23 cellular contexts compared by ENCODE assay signal in the genomic region with DNA sequence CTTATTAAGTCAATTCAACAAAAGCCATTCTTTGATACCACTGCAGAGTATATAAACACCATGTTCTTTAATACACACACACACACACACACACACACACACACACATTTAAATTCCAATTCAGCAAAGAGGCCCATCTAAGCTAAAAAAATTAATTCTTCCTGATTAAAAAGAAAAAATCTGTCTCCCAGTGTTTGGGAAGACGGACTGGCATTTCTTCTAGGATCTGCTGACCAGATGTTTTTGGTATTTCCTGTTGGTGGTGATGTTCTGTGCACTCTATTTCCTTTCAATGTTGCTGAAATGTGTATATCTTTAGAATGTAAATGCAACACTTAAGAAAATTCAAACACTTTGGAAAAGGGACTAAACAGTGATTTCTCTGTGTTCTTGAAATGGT.
A peak's percentile ranks its signal among the peaks of the same experiment; 100 is the strongest.
DNase-seq lines count a peak whose midpoint lies in the region; ATAC-seq, FAIRE-seq and TF ChIP-seq lines count a peak whose summit lies in the region.
"Had no signal": no experiment of that assay in that cellular context is flagged by ENCODE, and none has a peak within 500 bp of the region (broad histone marks: within the 10 kb centered on the region; RNA-seq: fewer than 3 reads in every experiment).

No MANE protein-coding gene starts in this region.

- H3K79me2 ChIP-seq in endothelial cell of umbilical vein (ENCODE audit: control insufficient read depth, insufficient read depth, low read length) = no peaks in the 10 kb centered on the region

- no peaks in the 10 kb centered on the region for H3K27me3 ChIP-seq in endothelial cell of umbilical vein (ENCODE audit: control insufficient read depth in 2 of 2, insufficient read depth in 2 of 2, low read length in 2 of 2)

- DNase-seq in AG20443 (ENCODE audit: low spot score) (peak; percentile 6), HFFc6 (no peak), endothelial cell of umbilical vein (ENCODE audit: low read depth, low spot score) (no peak), fibroblast of villous mesenchyme (ENCODE audit: low read depth) (peak; percentile 14), middle frontal gyrus (ENCODE audit: extremely low spot score, low spot score) (no peak), SW480 (ENCODE audit: low spot score) (no peak)
- no peak for DNase-seq in activated T-cell treated with anti-CD3 and anti-CD28 coated beads, Interleukin-2, amount 50 U/mL, for 24 hours
- DNase-seq: DMS53, KBM-7, MM.1S, NCI-H1048, NCI-H1417 treated with DMSO at 0.1 percent for 48 hours, NCI-H187 treated with DMSO at 0.1 percent for 48 hours, NCI-H2227 treated with DMSO at 0.1 percent for 48 hours, NCI-H510A treated with DMSO at 0.1 percent for 48 hours, NCI-H748 treated with DMSO at 0.1 percent for 48 hours, SHP77 treated with DMSO at 0.1 percent for 48 hours had no signal

- H4K20me1 ChIP-seq in endothelial cell of umbilical vein (replicated peaks; ENCODE audit: control insufficient read depth, extremely low read depth, insufficient read depth, low read length) = no peaks in the 10 kb centered on the region

- no peak overlapping the region for H2AFZ ChIP-seq in endothelial cell of umbilical vein (ENCODE audit: low read depth, low read length)

- no peak for ATAC-seq in HG03457 (IDR thresholded peaks at IDR 0.05; ENCODE audit: unreplicated experiment)
- ATAC-seq: HepG2 had no signal

- POLR2A ChIA-PET in endothelial cell of umbilical vein (lab: Charles Lee) = no interaction called here

- no peaks in the 10 kb centered on the region; the same call in 1 of the 2 replicates for H3K27me3 Mint-ChIP-seq in HFFc6 (ENCODE audit: insufficient read depth)
- peaks cover 22% of the 10 kb centered on the region for H3K27me3 Mint-ChIP-seq in activated T-cell treated with anti-CD3 and anti-CD28 coated beads, Interleukin-2, amount 50 U/mL, for 24 hours
- H3K27me3 Mint-ChIP-seq: B cell had no signal

- H3K4me1 Mint-ChIP-seq in HFFc6 (ENCODE audit: low read depth) = peaks cover 60% of the 10 kb centered on the region
- H3K4me1 Mint-ChIP-seq in activated T-cell treated with anti-CD3 and anti-CD28 coated beads, Interleukin-2, amount 50 U/mL, for 24 hours (ENCODE audit: low read depth) = no peaks in the 10 kb centered on the region
- H3K4me1 Mint-ChIP-seq: B cell, CD14-positive monocyte had no signal

- dilution Hi-C loops in endothelial cell of umbilical vein (cut with MboI; ENCODE audit: extremely low pct_ligation_motif_present, low sequenced_read_pairs) = no loop called here

- no peaks in the 10 kb centered on the region for H3K4me1 ChIP-seq in endothelial cell of umbilical vein (ENCODE audit: control insufficient read depth, extremely low read depth, insufficient read depth, low read length)

- CTCF ChIA-PET in endothelial cell of umbilical vein (lab: Charles Lee) = no interaction called here

- H3K27ac ChIP-seq in endothelial cell of umbilical vein (ENCODE audit: insufficient read depth, low read depth, low read length) = no peak overlapping the region
- H3K27ac ChIP-seq: HL-60, RWPE1 had no signal

- H3K9me3 ChIP-seq in endothelial cell of umbilical vein (replicated peaks; ENCODE audit: control insufficient read depth, insufficient read depth, low read length) = no peaks in the 10 kb centered on the region

- no peaks in the 10 kb centered on the region for H3K36me3 Mint-ChIP-seq in HFFc6 (ENCODE audit: low read depth)
- no peaks in the 10 kb centered on the region for H3K36me3 Mint-ChIP-seq in activated T-cell treated with anti-CD3 and anti-CD28 coated beads, Interleukin-2, amount 50 U/mL, for 24 hours (ENCODE audit: low read depth)
- H3K36me3 Mint-ChIP-seq: CD14-positive monocyte had no signal

- H3K4me3 Mint-ChIP-seq in HFFc6 = peak overlapping the region; percentile 61
- H3K4me3 Mint-ChIP-seq in activated T-cell treated with anti-CD3 and anti-CD28 coated beads, Interleukin-2, amount 50 U/mL, for 24 hours = no peak overlapping the region
- H3K4me3 Mint-ChIP-seq: B cell, CD14-positive monocyte had no signal

- no peak overlapping the region for H3K9ac ChIP-seq in endothelial cell of umbilical vein (replicated peaks; ENCODE audit: extremely low read depth, insufficient read depth, low read length)

- H3K36me3 ChIP-seq in endothelial cell of umbilical vein (ENCODE audit: control insufficient read depth in 2 of 2, extremely low read depth in 1 of 2, insufficient read depth in 2 of 2, low read length in 2 of 2) = no peaks in the 10 kb centered on the region

- BruUV-seq in endothelial cell of umbilical vein (replicated peaks; lab: Mats Ljungman, UMichigan) = no TSS peak

- H3K9me3 Mint-ChIP-seq in HFFc6 = no peaks in the 10 kb centered on the region
- no peaks in the 10 kb centered on the region for H3K9me3 Mint-ChIP-seq in activated T-cell treated with anti-CD3 and anti-CD28 coated beads, Interleukin-2, amount 50 U/mL, for 24 hours

- TF ChIP-seq CTCF in HFFc6 (IDR thresholded peaks at IDR 0.05) (no peak), endothelial cell of umbilical vein (IDR thresholded peaks at IDR 0.05; ENCODE audit: extremely low read depth in 1 of 2, insufficient read depth in 1 of 2, low read depth in 1 of 2, low read length in 2 of 2) (no peak), fibroblast of villous mesenchyme (IDR thresholded peaks at IDR 0.05; ENCODE audit: insufficient read depth, low read depth, low read length) (no peak)

- H3K4me2 ChIP-seq in endothelial cell of umbilical vein (ENCODE audit: insufficient read depth, low read length) = no peak overlapping the region

- TF ChIP-seq POLR2A in endothelial cell of umbilical vein (IDR thresholded peaks at IDR 0.05; ENCODE audit: low read depth, low read length) = no peak

- H3K9me1 ChIP-seq in endothelial cell of umbilical vein (replicated peaks; ENCODE audit: control insufficient read depth, extremely low read depth, insufficient read depth, low read length) = no peaks in the 10 kb centered on the region

- peak overlapping the region; percentile 73 for H3K27ac Mint-ChIP-seq in HFFc6
- no peak overlapping the region for H3K27ac Mint-ChIP-seq in activated T-cell treated with anti-CD3 and anti-CD28 coated beads, Interleukin-2, amount 50 U/mL, for 24 hours
- H3K27ac Mint-ChIP-seq: B cell, CD14-positive monocyte had no signal

- no peak overlapping the region for H3K4me3 ChIP-seq in endothelial cell of umbilical vein (replicated peaks in 1 of 3; ENCODE audit: insufficient read depth in 1 of 3, low read depth in 1 of 3, low read length in 3 of 3)
- no peak overlapping the region for H3K4me3 ChIP-seq in fibroblast of villous mesenchyme (ENCODE audit: low read depth, low read length)

- peak; percentile 4 for FAIRE-seq in endothelial cell of umbilical vein (lab: Jason Lieb, UNC)
- FAIRE-seq: HepG2 had no signal

- intact Hi-C loops in endothelial cell of umbilical vein (cut with micrococcal nuclease) = no loop called here

TF ChIP-seq in endothelial cell of umbilical vein, 7 proteins besides CTCF, POLR2A, EP300 and RAD21:
- TF ChIP-seq FOS (IDR thresholded peaks at IDR 0.05; ENCODE audit: borderline replicate concordance, insufficient read depth, low read length) = no peak
- TF ChIP-seq GATA2 (IDR thresholded peaks at IDR 0.05; ENCODE audit: insufficient read depth, insufficient read length, low read depth, low read length) = no peak
- no peak for TF ChIP-seq POLR2AphosphoS5 (IDR thresholded peaks at IDR 0.05; ENCODE audit: insufficient read depth, low read depth, low read length)
- no peak for TF ChIP-seq EZH2 (IDR thresholded peaks at IDR 0.05; ENCODE audit: borderline replicate concordance, low read depth, low read length, severe bottlenecking)
- no peak for TF ChIP-seq MYC (IDR thresholded peaks at IDR 0.05; ENCODE audit: low read depth, low read length)
- TF ChIP-seq, protein P1, sequence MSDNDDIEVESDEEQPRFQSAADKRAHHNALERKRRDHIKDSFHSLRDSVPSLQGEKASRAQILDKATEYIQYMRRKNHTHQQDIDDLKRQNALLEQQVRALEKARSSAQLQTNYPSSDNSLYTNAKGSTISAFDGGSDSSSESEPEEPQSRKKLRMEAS (IDR thresholded peaks at IDR 0.05; ENCODE audit: insufficient read depth, insufficient read length) = no peak
- TF ChIP-seq JUN (IDR thresholded peaks at IDR 0.05; ENCODE audit: borderline replicate concordance, insufficient read depth, insufficient read length, low read depth) = no peak

Comparison
In these comparisons a context has a peak if more than half of its experiments do, and no peak if none do; other contexts are left out.
1. DNase-seq: peak in AG20443 (single experiment) and fibroblast of villous mesenchyme (single experiment); none in HFFc6 (single experiment), endothelial cell of umbilical vein (single experiment), middle frontal gyrus (single experiment), SW480 (single experiment) and activated T-cell treated with anti-CD3 and anti-CD28 coated beads, Interleukin-2, amount 50 U/mL, for 24 hours (single experiment).